11 cellular contexts compared by ENCODE assay signal in the genomic region with DNA sequence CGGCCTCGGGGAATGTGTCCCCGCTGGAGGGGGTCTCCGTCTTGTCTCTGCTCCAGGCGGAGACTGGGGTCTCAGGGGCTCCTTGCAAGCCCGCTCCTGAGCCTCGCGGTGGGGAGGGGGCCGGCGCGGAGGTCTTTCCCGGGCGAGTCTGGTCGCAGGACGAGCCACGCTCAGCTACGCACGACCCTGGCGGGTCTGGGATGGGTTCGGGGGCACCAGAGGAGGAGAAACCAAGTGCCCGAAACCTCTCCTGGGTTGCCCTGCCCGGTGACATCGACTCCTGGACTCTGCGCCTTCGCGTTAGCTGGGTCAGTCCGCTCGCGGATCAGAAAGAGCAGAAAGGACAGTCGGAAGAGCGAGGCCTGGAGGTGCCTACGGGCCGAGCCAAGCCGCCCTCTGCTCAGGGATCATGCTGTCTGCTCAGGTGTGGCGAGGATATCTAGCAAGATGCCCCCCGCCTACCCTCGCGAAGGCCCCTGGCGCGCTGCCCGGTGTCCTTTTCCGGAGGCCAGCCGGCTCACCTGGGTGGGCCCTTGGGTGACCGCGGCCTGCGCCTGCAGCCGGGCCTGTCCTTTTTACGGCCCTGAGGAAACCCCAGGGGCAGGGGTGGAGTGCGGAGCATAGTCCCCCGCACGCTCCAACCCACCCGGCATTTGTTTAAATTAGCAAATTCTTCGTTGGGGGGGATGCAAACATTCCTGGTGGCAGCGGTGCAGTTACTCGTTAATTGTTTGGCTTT. TPM values are rescaled to one million over a fixed set of nuclear protein-coding genes. Genes with fewer than 3 reads are reported as not detected.
DNase-seq lines count a peak whose midpoint lies in the region; TF ChIP-seq lines count a peak whose summit lies in the region.
"Had no signal": no experiment of that assay in that cellular context is flagged by ENCODE, and none has a peak within 500 bp of the region (broad histone marks: within the 10 kb centered on the region; RNA-seq: fewer than 3 reads in every experiment).

No MANE protein-coding gene starts in this region.

- no peak overlapping the region for H2BK120ac ChIP-seq in neuronal stem cell (ENCODE audit: low read depth, low read length)

- H3K27me3 Mint-ChIP-seq in CD8-positive, alpha-beta memory T cell: peaks cover 42 to 72% of the 10 kb centered on the region in 2 donors
- peaks cover 82% of the 10 kb centered on the region for H3K27me3 Mint-ChIP-seq in endodermal cell (ENCODE audit: insufficient read depth)

- no peak overlapping the region for H3K27ac ChIP-seq in CD8-positive, alpha-beta memory T cell (ENCODE audit: low read depth, low read length)
- no peak overlapping the region for H3K27ac ChIP-seq in endodermal cell (ENCODE audit: low read depth, low read length)
- H3K27ac ChIP-seq in neuronal stem cell (replicated peaks; ENCODE audit: low read length): no peak overlapping the region
- H3K27ac ChIP-seq: upper lobe of right lung had no signal

- POLR2A ChIA-PET in CD8-positive, alpha-beta memory T cell (lab: Charles Lee): no interaction called here

- no peaks in the 10 kb centered on the region for H3K9me3 ChIP-seq in CD8-positive, alpha-beta memory T cell (ENCODE audit: low read length)
- H3K9me3 ChIP-seq in NT2/D1 (ENCODE audit: insufficient read depth, low read length) (peaks cover 12% of the 10 kb centered on the region; the same call in 1 of the 2 replicates), endodermal cell (ENCODE audit: control insufficient read depth, low read length) (no peaks in the 10 kb centered on the region), neuronal stem cell (replicated peaks in 1 of 2; ENCODE audit: control insufficient read depth in 2 of 2, insufficient read depth in 1 of 2, low read depth in 1 of 2, low read length in 2 of 2) (peaks cover 0 to 4% of the 10 kb centered on the region in 2 donors)
- H3K9me3 ChIP-seq: MG63, upper lobe of right lung had no signal

- H3K4ac ChIP-seq in neuronal stem cell (ENCODE audit: low read length): no peak overlapping the region

- DNase-seq in CD8-positive, alpha-beta memory T cell: no peak
- no peak for DNase-seq in NT2/D1 (ENCODE audit: low read depth, low spot score)
- DNase-seq in endodermal cell: peak; percentile 83
- DNase-seq in neuronal stem cell (ENCODE audit: low spot score): peak; percentile 33
- no peak for DNase-seq in NCI-H1436 treated with DMSO at 0.1 percent for 48 hours (lab: John Stamatoyannopoulos, UW)
- no peak for DNase-seq in SW480 (ENCODE audit: low spot score)
- no peak for DNase-seq in stimulated activated CD4-positive, alpha-beta T cell treated with anti-CD3 and anti-CD28 coated beads, Interleukin-12 subunit alpha, Interleukin-12 subunit beta, amount 100 ng/mL, for 4 hours
- DNase-seq in amygdala (lab: John Stamatoyannopoulos, UW): no peak
- DNase-seq: DMS79 treated with DMSO at 0.1 percent for 48 hours, MG63, upper lobe of right lung had no signal

- peak overlapping the region; percentile 14 for H3K23ac ChIP-seq in neuronal stem cell (ENCODE audit: low read depth, low read length, poor library complexity)

- H3K9me3 Mint-ChIP-seq in CD8-positive, alpha-beta memory T cell: peaks cover 0 to 8% (median 2%) of the 10 kb centered on the region in 5 donors
- no peaks in the 10 kb centered on the region for H3K9me3 Mint-ChIP-seq in endodermal cell

- H3K9ac ChIP-seq in NT2/D1 (ENCODE audit: insufficient read length, low read depth): peak overlapping the region; percentile 78
- H3K9ac ChIP-seq in endodermal cell (ENCODE audit: extremely low read depth, low read length, poor library complexity, severe bottlenecking): no peak overlapping the region
- peak overlapping the region; percentile 65 for H3K9ac ChIP-seq in neuronal stem cell (ENCODE audit: low read depth, low read length, poor library complexity)

- WGBS in endodermal cell (ENCODE audit: insufficient coverage in 1 of 2, insufficient read length in 1 of 2), 2 experiments: 14 to 18% methylated on average over 19 to 55 of the region's 55 CpGs
- no CpG with 5 or more reads among the region's 55 CpGs for WGBS in neuronal stem cell (ENCODE audit: extremely low coverage in 2 of 2, insufficient read length in 2 of 2, insufficient replicate concordance in 1 of 2), 2 donors

- no peaks in the 10 kb centered on the region for H3K36me3 ChIP-seq in CD8-positive, alpha-beta memory T cell (ENCODE audit: insufficient read depth, low read length)
- H3K36me3 ChIP-seq in NT2/D1 (ENCODE audit: insufficient read depth, insufficient read length, low read length) (no peaks in the 10 kb centered on the region), endodermal cell (ENCODE audit: control insufficient read depth, insufficient read depth, low read length) (no peaks in the 10 kb centered on the region), neuronal stem cell (replicated peaks in 1 of 2; ENCODE audit: control insufficient read depth in 2 of 2, insufficient read depth in 2 of 2, low read length in 2 of 2) (no peaks in the 10 kb centered on the region)
- H3K36me3 ChIP-seq: upper lobe of right lung had no signal

- peak overlapping the region; percentile 84 for H3K4me2 ChIP-seq in neuronal stem cell (ENCODE audit: insufficient read depth, low read length, poor library complexity, severe bottlenecking)

- H3K79me1 ChIP-seq in neuronal stem cell (ENCODE audit: low read depth, low read length): no peaks in the 10 kb centered on the region

- H3K4me1 Mint-ChIP-seq in CD8-positive, alpha-beta memory T cell: peaks cover 7 to 12% (median 7%) of the 10 kb centered on the region in 3 donors
- H3K4me1 Mint-ChIP-seq in endodermal cell: peaks cover 11% of the 10 kb centered on the region

- no peak overlapping the region for H2BK5ac ChIP-seq in neuronal stem cell (ENCODE audit: low read length)

- H2AFZ ChIP-seq in neuronal stem cell (ENCODE audit: low read length): peak overlapping the region; percentile 92

- H3K4me1 ChIP-seq in CD8-positive, alpha-beta memory T cell (ENCODE audit: insufficient read depth, low read length): no peaks in the 10 kb centered on the region
- peaks cover 22% of the 10 kb centered on the region for H3K4me1 ChIP-seq in NT2/D1 (ENCODE audit: insufficient read depth, insufficient read length)
- H3K4me1 ChIP-seq in endodermal cell (ENCODE audit: control insufficient read depth, insufficient read depth, low read length): no peaks in the 10 kb centered on the region
- peaks cover 0 to 15% of the 10 kb centered on the region in 2 donors for H3K4me1 ChIP-seq in neuronal stem cell (ENCODE audit: control insufficient read depth in 2 of 2, insufficient read depth in 1 of 2, low read depth in 1 of 2, low read length in 2 of 2)

- no peak for TF ChIP-seq CTCF in endodermal cell (conservative IDR thresholded peaks at IDR 0.05)

- H3K4me3 ChIP-seq in CD8-positive, alpha-beta memory T cell (ENCODE audit: low read length): no peak overlapping the region
- H3K4me3 ChIP-seq in NT2/D1 (ENCODE audit: insufficient read length, low read depth) (peak overlapping the region; percentile 53), endodermal cell (ENCODE audit: low read length) (no peak overlapping the region), neuronal stem cell (ENCODE audit: low read length in 2 of 2) (peak overlapping the region; percentile 43 to 82)
- H3K4me3 ChIP-seq: MG63, upper lobe of right lung had no signal

- no peak overlapping the region for H4K8ac ChIP-seq in neuronal stem cell (ENCODE audit: low read depth, low read length)

- no peak overlapping the region for H2AK5ac ChIP-seq in neuronal stem cell (ENCODE audit: low read depth, low read length)

- H3K18ac ChIP-seq in neuronal stem cell (ENCODE audit: low read length): peak overlapping the region; percentile 92

- peaks cover 18% of the 10 kb centered on the region for H3K27me3 ChIP-seq in CD8-positive, alpha-beta memory T cell (ENCODE audit: insufficient read depth, low read length, poor library complexity, severe bottlenecking)
- peaks cover 75% of the 10 kb centered on the region for H3K27me3 ChIP-seq in NT2/D1 (ENCODE audit: insufficient read depth, insufficient read length)
- peaks cover 75% of the 10 kb centered on the region for H3K27me3 ChIP-seq in endodermal cell (ENCODE audit: control insufficient read depth, insufficient read depth, low read length, poor library complexity, severe bottlenecking)
- peaks cover 8 to 75% (median 48%) of the 10 kb centered on the region in 3 experiments for H3K27me3 ChIP-seq in neuronal stem cell (ENCODE audit: control insufficient read depth in 3 of 3, insufficient read depth in 3 of 3, low read depth in 1 of 3, low read length in 3 of 3)
- H3K27me3 ChIP-seq: MG63 had no signal

- H2BK15ac ChIP-seq in neuronal stem cell (ENCODE audit: low read length): peak overlapping the region; percentile 46

- CTCF ChIA-PET in CD8-positive, alpha-beta memory T cell (lab: Charles Lee): no interaction called here

- no peak overlapping the region for H4K91ac ChIP-seq in neuronal stem cell (ENCODE audit: low read depth, low read length, poor library complexity)

- peaks cover 0 to 4% (median 1%) of the 10 kb centered on the region in 3 donors for H3K36me3 Mint-ChIP-seq in CD8-positive, alpha-beta memory T cell
- no peaks in the 10 kb centered on the region for H3K36me3 Mint-ChIP-seq in endodermal cell (ENCODE audit: low read depth)

- no peak overlapping the region for H3K14ac ChIP-seq in neuronal stem cell (ENCODE audit: low read length)

- peak overlapping the region; percentile 50 to 79 (median 63) for H3K4me3 Mint-ChIP-seq in CD8-positive, alpha-beta memory T cell
- peak overlapping the region; percentile 60 for H3K4me3 Mint-ChIP-seq in endodermal cell

- no peak overlapping the region for H3K27ac Mint-ChIP-seq in CD8-positive, alpha-beta memory T cell
- H3K27ac Mint-ChIP-seq in endodermal cell: no peak overlapping the region

- no peak overlapping the region for H2BK12ac ChIP-seq in neuronal stem cell (ENCODE audit: low read length)

RNA-seq across cellular contexts. Expression of a gene that starts 58.7 kb away (rescaled TPM):
- total RNA-seq in CD8-positive, alpha-beta memory T cell: 1 to 10 TPM; 1.5 to 2.5 TPM
- not detected for polyA plus RNA-seq in CD8-positive, alpha-beta memory T cell
- 1 to 10 TPM; 3.6 to 5.0 TPM for total RNA-seq in endodermal cell
- 1.00 TPM for polyA plus RNA-seq in endodermal cell (2013, experiment 1 of 2)
- polyA plus RNA-seq in endodermal cell (2013, experiment 2 of 2): 0.66 TPM
- polyA plus RNA-seq in neuronal stem cell (2013, experiment 1 of 2): 2.1 TPM
- polyA plus RNA-seq in neuronal stem cell (2013, experiment 2 of 2): 2.9 TPM

Comparison
In these comparisons a context has a peak if more than half of its experiments do, and no peak if none do; other contexts are left out.
1. DNase-seq: peak in endodermal cell (single experiment) and neuronal stem cell (single experiment); none in CD8-positive, alpha-beta memory T cell (0 of 5), NT2/D1 (single experiment), NCI-H1436 treated with DMSO at 0.1 percent for 48 hours (single experiment), SW480 (single experiment), stimulated activated CD4-positive, alpha-beta T cell treated with anti-CD3 and anti-CD28 coated beads, Interleukin-12 subunit alpha, Interleukin-12 subunit beta, amount 100 ng/mL, for 4 hours (single experiment) and amygdala (0 of 56).
2. H3K4me3 ChIP-seq: peak in NT2/D1 (single experiment) and neuronal stem cell (2 of 2); none in CD8-positive, alpha-beta memory T cell (single experiment) and endodermal cell (single experiment).